Comparison of ENCODE assay signal across 1 cellular context in genomic region chr19:46622118-46622446, GRCh38.
TF ChIP-seq lines count a peak whose summit lies in the region.

No MANE protein-coding gene starts in this region.

TF ChIP-seq in HepG2, 621 proteins besides CTCF, POLR2A, EP300 and RAD21:
- no peak for TF ChIP-seq SOX13 (IDR thresholded peaks at IDR 0.05)
- no peak for TF ChIP-seq SOX13 (CRISPR knock-in tag; conservative IDR thresholded peaks at IDR 0.05 in 1 of 2, IDR thresholded peaks at IDR 0.05 in 1 of 2)
- TF ChIP-seq ZNF598 (CRISPR knock-in tag; IDR thresholded peaks at IDR 0.05; ENCODE audit: borderline replicate concordance) = no peak
- no peak for TF ChIP-seq NFAT5 (CRISPR knock-in tag; IDR thresholded peaks at IDR 0.05)
- no peak for TF ChIP-seq MEIS1 (CRISPR knock-in tag; IDR thresholded peaks at IDR 0.05; ENCODE audit: borderline replicate concordance)
- no peak for TF ChIP-seq AGO2 (optimal IDR thresholded peaks at IDR 0.05; ENCODE audit: low read depth, low read length)
- TF ChIP-seq RELA (CRISPR knock-in tag; IDR thresholded peaks at IDR 0.05) = no peak
- no peak for TF ChIP-seq XRCC5 (optimal IDR thresholded peaks at IDR 0.05; ENCODE audit: low read length)
- TF ChIP-seq ZBED4 (CRISPR knock-in tag; IDR thresholded peaks at IDR 0.05; ENCODE audit: borderline replicate concordance) = no peak
- no peak for TF ChIP-seq KAT7 (CRISPR knock-in tag; IDR thresholded peaks at IDR 0.05; ENCODE audit: borderline replicate concordance)
- TF ChIP-seq POGK (CRISPR knock-in tag; conservative IDR thresholded peaks at IDR 0.05) = no peak
- no peak for TF ChIP-seq MBNL3 (CRISPR knock-in tag; conservative IDR thresholded peaks at IDR 0.05)
- TF ChIP-seq FOXP1 (IDR thresholded peaks at IDR 0.05) = no peak
- TF ChIP-seq FOXP1 (CRISPR knock-in tag; IDR thresholded peaks at IDR 0.05) = no peak
- TF ChIP-seq FUBP1 (CRISPR knock-in tag; IDR thresholded peaks at IDR 0.05; ENCODE audit: borderline replicate concordance) = no peak
- TF ChIP-seq ZNF230 (CRISPR knock-in tag; IDR thresholded peaks at IDR 0.05) = no peak
